1 cellular context compared by ENCODE assay signal in the genomic region with DNA sequence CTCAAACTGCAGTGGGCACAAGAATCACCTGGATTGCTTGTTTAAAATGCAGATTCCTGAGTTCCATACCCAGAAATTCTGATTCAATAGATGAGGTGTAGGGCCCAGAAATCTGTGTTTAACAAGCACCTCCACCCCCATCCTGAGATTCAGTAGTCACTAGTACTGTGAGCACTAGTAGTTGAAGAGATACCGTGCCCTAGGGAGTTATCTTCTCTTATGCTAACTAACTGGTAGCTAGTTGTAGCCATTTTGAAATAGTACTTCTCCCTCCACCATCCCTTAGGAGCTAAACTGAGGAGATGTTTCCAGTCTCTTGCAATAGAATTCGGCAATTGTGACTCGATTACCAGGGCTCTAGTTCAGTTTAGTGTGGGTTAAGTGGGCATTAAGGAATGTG.
TF ChIP-seq lines count a peak whose summit lies in the region.

No MANE protein-coding gene starts in this region.

TF ChIP-seq in GM23338, 12 proteins besides CTCF, POLR2A, EP300 and RAD21 (continued from another document):
- TF ChIP-seq, protein P1, sequence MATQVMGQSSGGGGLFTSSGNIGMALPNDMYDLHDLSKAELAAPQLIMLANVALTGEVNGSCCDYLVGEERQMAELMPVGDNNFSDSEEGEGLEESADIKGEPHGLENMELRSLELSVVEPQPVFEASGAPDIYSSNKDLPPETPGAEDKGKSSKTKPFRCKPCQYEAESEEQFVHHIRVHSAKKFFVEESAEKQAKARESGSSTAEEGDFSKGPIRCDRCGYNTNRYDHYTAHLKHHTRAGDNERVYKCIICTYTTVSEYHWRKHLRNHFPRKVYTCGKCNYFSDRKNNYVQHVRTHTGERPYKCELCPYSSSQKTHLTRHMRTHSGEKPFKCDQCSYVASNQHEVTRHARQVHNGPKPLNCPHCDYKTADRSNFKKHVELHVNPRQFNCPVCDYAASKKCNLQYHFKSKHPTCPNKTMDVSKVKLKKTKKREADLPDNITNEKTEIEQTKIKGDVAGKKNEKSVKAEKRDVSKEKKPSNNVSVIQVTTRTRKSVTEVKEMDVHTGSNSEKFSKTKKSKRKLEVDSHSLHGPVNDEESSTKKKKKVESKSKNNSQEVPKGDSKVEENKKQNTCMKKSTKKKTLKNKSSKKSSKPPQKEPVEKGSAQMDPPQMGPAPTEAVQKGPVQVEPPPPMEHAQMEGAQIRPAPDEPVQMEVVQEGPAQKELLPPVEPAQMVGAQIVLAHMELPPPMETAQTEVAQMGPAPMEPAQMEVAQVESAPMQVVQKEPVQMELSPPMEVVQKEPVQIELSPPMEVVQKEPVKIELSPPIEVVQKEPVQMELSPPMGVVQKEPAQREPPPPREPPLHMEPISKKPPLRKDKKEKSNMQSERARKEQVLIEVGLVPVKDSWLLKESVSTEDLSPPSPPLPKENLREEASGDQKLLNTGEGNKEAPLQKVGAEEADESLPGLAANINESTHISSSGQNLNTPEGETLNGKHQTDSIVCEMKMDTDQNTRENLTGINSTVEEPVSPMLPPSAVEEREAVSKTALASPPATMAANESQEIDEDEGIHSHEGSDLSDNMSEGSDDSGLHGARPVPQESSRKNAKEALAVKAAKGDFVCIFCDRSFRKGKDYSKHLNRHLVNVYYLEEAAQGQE (IDR thresholded peaks at IDR 0.05; ENCODE audit: unreplicated experiment): no peak
- no peak for TF ChIP-seq NANOG (IDR thresholded peaks at IDR 0.05; ENCODE audit: borderline replicate concordance)
- TF ChIP-seq, protein P2, sequence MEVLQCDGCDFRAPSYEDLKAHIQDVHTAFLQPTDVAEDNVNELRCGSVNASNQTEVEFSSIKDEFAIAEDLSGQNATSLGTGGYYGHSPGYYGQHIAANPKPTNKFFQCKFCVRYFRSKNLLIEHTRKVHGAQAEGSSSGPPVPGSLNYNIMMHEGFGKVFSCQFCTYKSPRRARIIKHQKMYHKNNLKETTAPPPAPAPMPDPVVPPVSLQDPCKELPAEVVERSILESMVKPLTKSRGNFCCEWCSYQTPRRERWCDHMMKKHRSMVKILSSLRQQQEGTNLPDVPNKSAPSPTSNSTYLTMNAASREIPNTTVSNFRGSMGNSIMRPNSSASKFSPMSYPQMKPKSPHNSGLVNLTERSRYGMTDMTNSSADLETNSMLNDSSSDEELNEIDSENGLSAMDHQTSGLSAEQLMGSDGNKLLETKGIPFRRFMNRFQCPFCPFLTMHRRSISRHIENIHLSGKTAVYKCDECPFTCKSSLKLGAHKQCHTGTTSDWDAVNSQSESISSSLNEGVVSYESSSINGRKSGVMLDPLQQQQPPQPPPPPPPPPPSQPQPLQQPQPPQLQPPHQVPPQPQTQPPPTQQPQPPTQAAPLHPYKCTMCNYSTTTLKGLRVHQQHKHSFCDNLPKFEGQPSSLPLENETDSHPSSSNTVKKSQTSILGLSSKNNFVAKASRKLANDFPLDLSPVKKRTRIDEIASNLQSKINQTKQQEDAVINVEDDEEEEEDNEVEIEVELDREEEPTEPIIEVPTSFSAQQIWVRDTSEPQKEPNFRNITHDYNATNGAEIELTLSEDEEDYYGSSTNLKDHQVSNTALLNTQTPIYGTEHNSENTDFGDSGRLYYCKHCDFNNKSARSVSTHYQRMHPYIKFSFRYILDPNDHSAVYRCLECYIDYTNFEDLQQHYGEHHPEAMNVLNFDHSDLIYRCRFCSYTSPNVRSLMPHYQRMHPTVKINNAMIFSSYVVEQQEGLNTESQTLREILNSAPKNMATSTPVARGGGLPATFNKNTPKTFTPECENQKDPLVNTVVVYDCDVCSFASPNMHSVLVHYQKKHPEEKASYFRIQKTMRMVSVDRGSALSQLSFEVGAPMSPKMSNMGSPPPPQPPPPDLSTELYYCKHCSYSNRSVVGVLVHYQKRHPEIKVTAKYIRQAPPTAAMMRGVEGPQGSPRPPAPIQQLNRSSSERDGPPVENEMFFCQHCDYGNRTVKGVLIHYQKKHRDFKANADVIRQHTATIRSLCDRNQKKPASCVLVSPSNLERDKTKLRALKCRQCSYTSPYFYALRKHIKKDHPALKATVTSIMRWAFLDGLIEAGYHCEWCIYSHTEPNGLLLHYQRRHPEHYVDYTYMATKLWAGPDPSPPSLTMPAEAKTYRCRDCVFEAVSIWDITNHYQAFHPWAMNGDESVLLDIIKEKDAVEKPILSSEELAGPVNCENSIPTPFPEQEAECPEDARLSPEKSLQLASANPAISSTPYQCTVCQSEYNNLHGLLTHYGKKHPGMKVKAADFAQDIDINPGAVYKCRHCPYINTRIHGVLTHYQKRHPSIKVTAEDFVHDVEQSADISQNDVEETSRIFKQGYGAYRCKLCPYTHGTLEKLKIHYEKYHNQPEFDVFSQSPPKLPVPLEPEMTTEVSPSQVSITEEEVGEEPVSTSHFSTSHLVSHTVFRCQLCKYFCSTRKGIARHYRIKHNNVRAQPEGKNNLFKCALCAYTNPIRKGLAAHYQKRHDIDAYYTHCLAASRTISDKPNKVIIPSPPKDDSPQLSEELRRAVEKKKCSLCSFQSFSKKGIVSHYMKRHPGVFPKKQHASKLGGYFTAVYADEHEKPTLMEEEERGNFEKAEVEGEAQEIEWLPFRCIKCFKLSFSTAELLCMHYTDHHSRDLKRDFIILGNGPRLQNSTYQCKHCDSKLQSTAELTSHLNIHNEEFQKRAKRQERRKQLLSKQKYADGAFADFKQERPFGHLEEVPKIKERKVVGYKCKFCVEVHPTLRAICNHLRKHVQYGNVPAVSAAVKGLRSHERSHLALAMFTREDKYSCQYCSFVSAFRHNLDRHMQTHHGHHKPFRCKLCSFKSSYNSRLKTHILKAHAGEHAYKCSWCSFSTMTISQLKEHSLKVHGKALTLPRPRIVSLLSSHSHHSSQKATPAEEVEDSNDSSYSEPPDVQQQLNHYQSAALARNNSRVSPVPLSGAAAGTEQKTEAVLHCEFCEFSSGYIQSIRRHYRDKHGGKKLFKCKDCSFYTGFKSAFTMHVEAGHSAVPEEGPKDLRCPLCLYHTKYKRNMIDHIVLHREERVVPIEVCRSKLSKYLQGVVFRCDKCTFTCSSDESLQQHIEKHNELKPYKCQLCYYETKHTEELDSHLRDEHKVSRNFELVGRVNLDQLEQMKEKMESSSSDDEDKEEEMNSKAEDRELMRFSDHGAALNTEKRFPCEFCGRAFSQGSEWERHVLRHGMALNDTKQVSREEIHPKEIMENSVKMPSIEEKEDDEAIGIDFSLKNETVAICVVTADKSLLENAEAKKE (CRISPR knock-in tag; IDR thresholded peaks at IDR 0.05): no peak
- no peak for TF ChIP-seq ETS1 (IDR thresholded peaks at IDR 0.05)
- no peak for TF ChIP-seq STAT1 (IDR thresholded peaks at IDR 0.05; ENCODE audit: unreplicated experiment)
- TF ChIP-seq CREB1 (CRISPR knock-in tag; IDR thresholded peaks at IDR 0.05; ENCODE audit: low read depth): no peak
- TF ChIP-seq ZNF114 (CRISPR knock-in tag; IDR thresholded peaks at IDR 0.05): no peak
